In the genomic region with DNA sequence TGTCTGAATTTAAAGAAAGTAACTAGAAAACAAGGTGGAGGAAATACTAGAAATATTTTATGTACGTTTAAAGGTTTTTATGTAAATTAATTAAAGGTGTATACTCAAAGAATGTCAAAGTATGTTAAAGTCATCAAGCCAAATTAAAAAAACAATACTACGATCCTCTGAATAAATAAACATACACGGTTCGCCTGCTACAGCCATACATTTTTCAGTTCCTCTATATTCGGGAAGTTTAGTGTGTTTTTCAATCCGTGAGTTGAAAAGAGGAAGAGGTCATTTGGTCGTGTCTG, we compare ENCODE assay signal across 9 cellular contexts. TPM values are rescaled to one million over a fixed set of nuclear protein-coding genes. Genes with fewer than 3 reads are reported as not detected.
DNase-seq lines count a peak whose midpoint lies in the region; ATAC-seq and TF ChIP-seq lines count a peak whose summit lies in the region.
"Had no signal": no experiment of that assay in that cellular context is flagged by ENCODE, and none has a peak within 500 bp of the region (broad histone marks: within the 10 kb centered on the region; RNA-seq: fewer than 3 reads in every experiment).

No MANE protein-coding gene starts in this region.

- H3K27me3 ChIP-seq in GM23338 (ENCODE audit: insufficient read depth) (no peaks in the 10 kb centered on the region), SU-DHL-6 (ENCODE audit: low read length) (no peaks in the 10 kb centered on the region)

- H3K4me1 Mint-ChIP-seq in GM23338 = peaks cover 15% of the 10 kb centered on the region

- no peaks in the 10 kb centered on the region for H3K9me3 ChIP-seq in SU-DHL-6 (ENCODE audit: insufficient read depth, low read length)

- TF ChIP-seq CTCF in GM23338 (conservative IDR thresholded peaks at IDR 0.05; ENCODE audit: low read depth in 2 of 2) (no peak), SU-DHL-6 (IDR thresholded peaks at IDR 0.05; ENCODE audit: insufficient read depth, low read length, poor library complexity, severe bottlenecking) (no peak), fibroblast of villous mesenchyme (IDR thresholded peaks at IDR 0.05; ENCODE audit: insufficient read depth, low read depth, low read length) (no peak)

- H3K4me3 Mint-ChIP-seq in GM23338 = peak overlapping the region; percentile 88

- peaks cover 9% of the 10 kb centered on the region for H4K20me1 ChIP-seq in GM23338 (replicated peaks; ENCODE audit: insufficient read depth)
- no peaks in the 10 kb centered on the region for H4K20me1 ChIP-seq in SU-DHL-6 (ENCODE audit: low read depth, low read length)

- no peaks in the 10 kb centered on the region for H3K36me3 Mint-ChIP-seq in GM23338 (ENCODE audit: low read depth)

- peak overlapping the region; percentile 61 for H3K9ac ChIP-seq in SU-DHL-6 (ENCODE audit: low read length)

- H2AFZ ChIP-seq in GM23338 = peak overlapping the region; percentile 86
- H2AFZ ChIP-seq in SU-DHL-6 (ENCODE audit: low read depth, low read length, severe bottlenecking) = no peak overlapping the region

- no peaks in the 10 kb centered on the region for H3K27me3 Mint-ChIP-seq in GM23338 (ENCODE audit: insufficient read depth, low read depth, poor library complexity)

- no peaks in the 10 kb centered on the region; the same call in 2 of the 3 replicates for H3K9me3 Mint-ChIP-seq in GM23338

- peaks cover 18% of the 10 kb centered on the region; the same call in 1 of the 2 replicates for H3K4me1 ChIP-seq in GM23338 (ENCODE audit: insufficient read depth)

- H3K9me2 ChIP-seq in GM23338 (ENCODE audit: insufficient read depth) (no peaks in the 10 kb centered on the region), SU-DHL-6 (replicated peaks; ENCODE audit: insufficient read depth, low read length) (no peaks in the 10 kb centered on the region)

- H3K4me3 ChIP-seq in GM23338 = peak overlapping the region; percentile 70
- H3K4me3 ChIP-seq in SU-DHL-6 (ENCODE audit: insufficient read depth, low read length, poor library complexity, severe bottlenecking) = peak overlapping the region; percentile 86
- H3K4me3 ChIP-seq in fibroblast of villous mesenchyme (ENCODE audit: low read depth, low read length) = peak overlapping the region; percentile 81
- peak overlapping the region; percentile 83 for H3K4me3 ChIP-seq in skeletal muscle cell (ENCODE audit: low read depth, low read length)

- H3K27ac ChIP-seq in GM23338 (ENCODE audit: low read depth) (no peak overlapping the region), SU-DHL-6 (ENCODE audit: low read depth, low read length) (peak overlapping the region; percentile 79)

- H3K4me2 ChIP-seq in GM23338 = peak overlapping the region; percentile 88
- H3K4me2 ChIP-seq in SU-DHL-6 (ENCODE audit: low read depth, low read length, poor library complexity, severe bottlenecking) = peak overlapping the region; percentile 98

- H3K36me3 ChIP-seq in GM23338 (ENCODE audit: insufficient read depth) (no peaks in the 10 kb centered on the region), SU-DHL-6 (ENCODE audit: low read length) (peaks cover 13% of the 10 kb centered on the region)

- no peak overlapping the region for H3K27ac Mint-ChIP-seq in GM23338

- peaks cover 52% of the 10 kb centered on the region for H3K79me2 ChIP-seq in GM23338 (replicated peaks; ENCODE audit: insufficient read depth)
- H3K79me2 ChIP-seq in SU-DHL-6 (ENCODE audit: insufficient read depth, low read length) = peaks cover 51% of the 10 kb centered on the region

- DNase-seq in GM23338 (ENCODE audit: low spot score) (no peak), fibroblast of villous mesenchyme (ENCODE audit: low read depth) (no peak), skeletal muscle cell (ENCODE audit: low read depth) (no peak), A172 (ENCODE audit: low spot score) (no peak)

- ATAC-seq in GM23338 = no peak
- no peak for ATAC-seq in HG03139 (IDR thresholded peaks at IDR 0.05; ENCODE audit: unreplicated experiment)
- no peak for ATAC-seq in HG03432 (IDR thresholded peaks at IDR 0.05; ENCODE audit: unreplicated experiment)
- no peak for ATAC-seq in GM19324 (IDR thresholded peaks at IDR 0.05; ENCODE audit: low FRiP score, unreplicated experiment)

- H3F3A ChIP-seq in GM23338 (replicated peaks; ENCODE audit: low read depth) (no peaks in the 10 kb centered on the region), SU-DHL-6 (ENCODE audit: insufficient read depth) (peaks cover 12% of the 10 kb centered on the region; the same call in 1 of the 2 replicates)

TF ChIP-seq in GM23338, 12 proteins besides CTCF, POLR2A, EP300 and RAD21 (continues in another document):
- TF ChIP-seq, protein P1, sequence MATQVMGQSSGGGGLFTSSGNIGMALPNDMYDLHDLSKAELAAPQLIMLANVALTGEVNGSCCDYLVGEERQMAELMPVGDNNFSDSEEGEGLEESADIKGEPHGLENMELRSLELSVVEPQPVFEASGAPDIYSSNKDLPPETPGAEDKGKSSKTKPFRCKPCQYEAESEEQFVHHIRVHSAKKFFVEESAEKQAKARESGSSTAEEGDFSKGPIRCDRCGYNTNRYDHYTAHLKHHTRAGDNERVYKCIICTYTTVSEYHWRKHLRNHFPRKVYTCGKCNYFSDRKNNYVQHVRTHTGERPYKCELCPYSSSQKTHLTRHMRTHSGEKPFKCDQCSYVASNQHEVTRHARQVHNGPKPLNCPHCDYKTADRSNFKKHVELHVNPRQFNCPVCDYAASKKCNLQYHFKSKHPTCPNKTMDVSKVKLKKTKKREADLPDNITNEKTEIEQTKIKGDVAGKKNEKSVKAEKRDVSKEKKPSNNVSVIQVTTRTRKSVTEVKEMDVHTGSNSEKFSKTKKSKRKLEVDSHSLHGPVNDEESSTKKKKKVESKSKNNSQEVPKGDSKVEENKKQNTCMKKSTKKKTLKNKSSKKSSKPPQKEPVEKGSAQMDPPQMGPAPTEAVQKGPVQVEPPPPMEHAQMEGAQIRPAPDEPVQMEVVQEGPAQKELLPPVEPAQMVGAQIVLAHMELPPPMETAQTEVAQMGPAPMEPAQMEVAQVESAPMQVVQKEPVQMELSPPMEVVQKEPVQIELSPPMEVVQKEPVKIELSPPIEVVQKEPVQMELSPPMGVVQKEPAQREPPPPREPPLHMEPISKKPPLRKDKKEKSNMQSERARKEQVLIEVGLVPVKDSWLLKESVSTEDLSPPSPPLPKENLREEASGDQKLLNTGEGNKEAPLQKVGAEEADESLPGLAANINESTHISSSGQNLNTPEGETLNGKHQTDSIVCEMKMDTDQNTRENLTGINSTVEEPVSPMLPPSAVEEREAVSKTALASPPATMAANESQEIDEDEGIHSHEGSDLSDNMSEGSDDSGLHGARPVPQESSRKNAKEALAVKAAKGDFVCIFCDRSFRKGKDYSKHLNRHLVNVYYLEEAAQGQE (IDR thresholded peaks at IDR 0.05; ENCODE audit: unreplicated experiment) = no peak
- TF ChIP-seq JUNB (IDR thresholded peaks at IDR 0.05; ENCODE audit: unreplicated experiment) (no peak), EZH2 (IDR thresholded peaks at IDR 0.05; ENCODE audit: low read depth, unreplicated experiment) (no peak), ZNF331 (CRISPR knock-in tag; IDR thresholded peaks at IDR 0.05; ENCODE audit: low read depth) (no peak), POLR2AphosphoS5 (IDR thresholded peaks at IDR 0.05; ENCODE audit: low read depth) (no peak), EZH2phosphoT487 (IDR thresholded peaks at IDR 0.05; ENCODE audit: unreplicated experiment) (no peak), CREB1 (CRISPR knock-in tag; IDR thresholded peaks at IDR 0.05; ENCODE audit: low read depth) (no peak), ZNF114 (CRISPR knock-in tag; IDR thresholded peaks at IDR 0.05) (no peak)
- TF ChIP-seq, protein P2, sequence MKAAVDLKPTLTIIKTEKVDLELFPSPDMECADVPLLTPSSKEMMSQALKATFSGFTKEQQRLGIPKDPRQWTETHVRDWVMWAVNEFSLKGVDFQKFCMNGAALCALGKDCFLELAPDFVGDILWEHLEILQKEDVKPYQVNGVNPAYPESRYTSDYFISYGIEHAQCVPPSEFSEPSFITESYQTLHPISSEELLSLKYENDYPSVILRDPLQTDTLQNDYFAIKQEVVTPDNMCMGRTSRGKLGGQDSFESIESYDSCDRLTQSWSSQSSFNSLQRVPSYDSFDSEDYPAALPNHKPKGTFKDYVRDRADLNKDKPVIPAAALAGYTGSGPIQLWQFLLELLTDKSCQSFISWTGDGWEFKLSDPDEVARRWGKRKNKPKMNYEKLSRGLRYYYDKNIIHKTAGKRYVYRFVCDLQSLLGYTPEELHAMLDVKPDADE (IDR thresholded peaks at IDR 0.05) = no peak

RNA-seq across cellular contexts. Expression of a gene that starts 0.6 kb away (rescaled TPM):
- total RNA-seq in GM23338 (2014; rRNA removed; shearing (Covaris generic)) = 19.6 and 22.4 TPM in 2 replicates
- polyA plus RNA-seq in GM23338 (2016; fragmentation: Nextera tagmentation; extraction: Ambion mirVana) = 21.4 and 28.8 TPM in 2 replicates
- 16.8 and 27.2 TPM in 2 replicates for total RNA-seq in fibroblast of villous mesenchyme
- 27.3 and 35.6 TPM in 2 replicates for total RNA-seq in A172 (2014; rRNA removed; shearing (Covaris generic))

RNA-seq across cellular contexts. Expression of a gene that starts 25.8 kb away (rescaled TPM):
- not detected in 2 replicates for total RNA-seq in GM23338 (2014; rRNA removed; shearing (Covaris generic))
- not detected in 2 replicates for polyA plus RNA-seq in GM23338 (2016; fragmentation: Nextera tagmentation; extraction: Ambion mirVana)
- total RNA-seq in fibroblast of villous mesenchyme = not detected in 2 replicates
- not detected in 2 replicates for total RNA-seq in A172 (2014; rRNA removed; shearing (Covaris generic))
- total RNA-seq: HT-29 had no signal

RNA-seq across cellular contexts. Expression of a gene that starts 40.2 kb away (rescaled TPM):
- total RNA-seq in GM23338 (2014; rRNA removed; shearing (Covaris generic)) = not detected in 2 replicates
- not detected in 2 replicates for polyA plus RNA-seq in GM23338 (2016; fragmentation: Nextera tagmentation; extraction: Ambion mirVana)
- total RNA-seq in fibroblast of villous mesenchyme = not detected in 2 replicates
- total RNA-seq in A172 (2014; rRNA removed; shearing (Covaris generic)) = not detected in 2 replicates
- total RNA-seq: HT-29 had no signal

RNA-seq across cellular contexts. Expression of a gene that starts 57.8 kb away (rescaled TPM):
- not detected in 2 replicates for total RNA-seq in GM23338 (2014; rRNA removed; shearing (Covaris generic))
- not detected in 2 replicates for polyA plus RNA-seq in GM23338 (2016; fragmentation: Nextera tagmentation; extraction: Ambion mirVana)
- not detected in 2 replicates for total RNA-seq in fibroblast of villous mesenchyme
- not detected in 2 replicates for total RNA-seq in A172 (2014; rRNA removed; shearing (Covaris generic))
- total RNA-seq: HT-29 had no signal
